In the genomic region with DNA sequence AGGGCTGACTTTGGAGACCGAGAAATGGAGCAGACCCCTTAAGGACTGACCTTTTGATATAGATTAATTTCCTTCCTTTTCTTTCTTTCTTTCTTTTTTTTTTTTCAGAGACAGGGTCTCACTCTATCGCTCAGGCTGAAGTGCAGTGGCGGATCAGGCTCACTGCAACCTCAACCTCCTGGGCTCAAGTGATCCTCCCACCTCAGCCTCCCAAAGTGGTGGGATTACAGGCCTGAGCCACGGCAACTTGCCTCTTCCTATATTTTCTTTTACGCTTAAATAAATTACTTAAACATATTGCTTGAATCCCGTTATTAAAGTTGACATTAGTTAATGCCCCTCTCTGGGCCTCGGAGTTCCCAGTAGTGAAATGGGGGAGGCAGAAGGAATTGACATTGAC, we compare ENCODE assay signal across 13 cellular contexts. TPM values are rescaled to one million over a fixed set of nuclear protein-coding genes. Genes with fewer than 3 reads are reported as not detected.
DNase-seq lines count a peak whose midpoint lies in the region; ATAC-seq and TF ChIP-seq lines count a peak whose summit lies in the region.
"Had no signal": no experiment of that assay in that cellular context is flagged by ENCODE, and none has a peak within 500 bp of the region (broad histone marks: within the 10 kb centered on the region; RNA-seq: fewer than 3 reads in every experiment).

No MANE protein-coding gene starts in this region.

- H3K79me1 ChIP-seq in H9 (ENCODE audit: insufficient read depth, low read depth, low read length, poor library complexity, severe bottlenecking): no peaks in the 10 kb centered on the region

- no peak for DNase-seq in H9
- DNase-seq in body of pancreas: no peak
- DNase-seq in skeletal muscle cell (ENCODE audit: low read depth): no peak
- DNase-seq in GF-D8 (lab: John Stamatoyannopoulos, UW): no peak
- DNase-seq: activated CD4-positive, alpha-beta T cell treated with anti-CD3 and anti-CD28 coated beads, Interleukin-2, amount 50 U/mL, for 4 hours; DMS 273 treated with DMSO at 0.1 percent for 48 hours; naive thymus-derived CD4-positive, alpha-beta T cell had no signal

- no peak for TF ChIP-seq POLR2A in body of pancreas (IDR thresholded peaks at IDR 0.05)

- H3K23ac ChIP-seq in H9 (ENCODE audit: insufficient read length, low read depth, low read length): no peak overlapping the region

- peaks cover 0 to 5% of the 10 kb centered on the region in 2 experiments; a peak in 2 of 5 replicates for H3K9me3 Mint-ChIP-seq in H9
- H3K9me3 Mint-ChIP-seq: activated naive CD4-positive, alpha-beta T cell treated with anti-CD3 and anti-CD28 coated beads, Interleukin-2, amount 50 U/mL, for 72 hours; naive thymus-derived CD4-positive, alpha-beta T cell had no signal

- H3K4ac ChIP-seq in H9 (ENCODE audit: low read depth, low read length): no peak overlapping the region

- no peak overlapping the region for H2BK12ac ChIP-seq in H9 (ENCODE audit: insufficient read length, low read depth, low read length)

- peaks cover 27% of the 10 kb centered on the region in 2 experiments for H3K4me1 Mint-ChIP-seq in H9

- intact Hi-C loops in body of pancreas (cut with DNase I): no loop called here

- peak overlapping the region in 1 of 3 experiments; percentile 22; a peak in 2 of 7 replicates for H3K27ac Mint-ChIP-seq in H9
- H3K27ac Mint-ChIP-seq: activated naive CD4-positive, alpha-beta T cell treated with anti-CD3 and anti-CD28 coated beads, Interleukin-2, amount 50 U/mL, for 72 hours; naive thymus-derived CD4-positive, alpha-beta T cell had no signal

- no peaks in the 10 kb centered on the region for H4K20me1 ChIP-seq in H9 (ENCODE audit: control insufficient read depth, insufficient read depth, insufficient read length)

- H3K4me3 Mint-ChIP-seq in H9: peak overlapping the region; percentile 87

- H3K9me3 ChIP-seq in H9 (ENCODE audit: control insufficient read depth, low read depth, low read length) (no peaks in the 10 kb centered on the region), body of pancreas (no peaks in the 10 kb centered on the region), iPS-20b (ENCODE audit: insufficient read depth, low read depth, low read length) (no peaks in the 10 kb centered on the region)
- H3K9me3 ChIP-seq: HAP-1 had no signal

- no peak overlapping the region for H3K27ac ChIP-seq in H9 (ENCODE audit: insufficient read length, low read depth, low read length)
- H3K27ac ChIP-seq in body of pancreas: peak overlapping the region; percentile 86 to 93 (median 89)
- no peak overlapping the region for H3K27ac ChIP-seq in iPS-20b (ENCODE audit: low read length)

- H3K4me1 ChIP-seq in H9 (ENCODE audit: insufficient read depth, low read length) (peaks cover 3% of the 10 kb centered on the region; the same call in 1 of the 2 replicates), body of pancreas (peaks cover 27% of the 10 kb centered on the region), iPS-20b (ENCODE audit: insufficient read depth, low read length) (peaks cover 3% of the 10 kb centered on the region; the same call in 1 of the 2 replicates)
- H3K4me1 ChIP-seq: HAP-1 had no signal

- peaks cover 10% of the 10 kb centered on the region for H3K23me2 ChIP-seq in H9 (ENCODE audit: insufficient read length, low read depth, low read length, poor library complexity, severe bottlenecking)

- H3K4me3 ChIP-seq in body of pancreas: peak overlapping the region in 1 of 2 donors; percentile 58
- peak overlapping the region; percentile 87 for H3K4me3 ChIP-seq in iPS-20b (ENCODE audit: low read length)
- H3K4me3 ChIP-seq in skeletal muscle cell (ENCODE audit: low read depth, low read length): peak overlapping the region; percentile 42
- H3K4me3 ChIP-seq: HAP-1 had no signal

- no peak overlapping the region for H2BK20ac ChIP-seq in H9 (ENCODE audit: low read depth, low read length, poor library complexity, severe bottlenecking)

- H3K14ac ChIP-seq in H9 (ENCODE audit: insufficient read depth, low read length): no peak overlapping the region

- H2BK120ac ChIP-seq in H9 (ENCODE audit: low read depth, low read length, poor library complexity, severe bottlenecking): no peak overlapping the region

- no peaks in the 10 kb centered on the region for H3K79me2 ChIP-seq in H9 (ENCODE audit: insufficient read depth, low read length)

- TF ChIP-seq CTCF in H9 (conservative IDR thresholded peaks at IDR 0.05) (no peak), body of pancreas (IDR thresholded peaks at IDR 0.05) (peak in 3 of 7 experiments; percentile 0 to 41 (median 21))

- no peak overlapping the region for H4K5ac ChIP-seq in H9 (ENCODE audit: insufficient read length, low read depth, low read length)

- no peak overlapping the region for H2BK5ac ChIP-seq in H9 (ENCODE audit: insufficient read length, low read length)

- H3K18ac ChIP-seq in H9 (ENCODE audit: insufficient read length, low read depth, low read length): no peak overlapping the region

- no peak overlapping the region for H2AK5ac ChIP-seq in H9 (ENCODE audit: insufficient read length, low read length)

- peak overlapping the region; percentile 76 for H3K4me2 ChIP-seq in H9 (ENCODE audit: insufficient read depth, insufficient read length, low read length)

- peak; percentile 13 for ATAC-seq in body of pancreas
- ATAC-seq in HG03565 (IDR thresholded peaks at IDR 0.05; ENCODE audit: unreplicated experiment): no peak
- no peak for ATAC-seq in GM18861 (IDR thresholded peaks at IDR 0.05; ENCODE audit: unreplicated experiment)
- ATAC-seq in GM18519 (IDR thresholded peaks at IDR 0.05; ENCODE audit: low FRiP score, unreplicated experiment): no peak
- ATAC-seq: activated naive CD4-positive, alpha-beta T cell treated with anti-CD3 and anti-CD28 coated beads, Interleukin-2, amount 50 U/mL, for 72 hours; naive thymus-derived CD4-positive, alpha-beta T cell had no signal

- no peak overlapping the region for H3K56ac ChIP-seq in H9 (ENCODE audit: insufficient read length, low read depth, low read length)

- H4K91ac ChIP-seq in H9 (ENCODE audit: insufficient read length, low read depth, low read length): no peak overlapping the region

- H3K27me3 Mint-ChIP-seq in H9 (ENCODE audit: low read depth): no peaks in the 10 kb centered on the region

- no peak overlapping the region for H3T11ph ChIP-seq in H9 (ENCODE audit: low read length)

- H2BK15ac ChIP-seq in H9 (ENCODE audit: low read depth, low read length): no peak overlapping the region

- WGBS in H9 (ENCODE audit: extremely low coverage, insufficient read length, low lambda C conversion rate): no CpG with 5 or more reads among the region's 7 CpGs
- WGBS in body of pancreas, 2 donors: 40 to 51% methylated on average over 7 of the region's 7 CpGs

- no peak overlapping the region for H4K8ac ChIP-seq in H9 (replicated peaks; ENCODE audit: insufficient read length, low read depth, low read length)

- H3K9ac ChIP-seq in H9 (ENCODE audit: extremely low read depth, insufficient read length, low read length): peak overlapping the region; percentile 46
- peak overlapping the region; percentile 91 for H3K9ac ChIP-seq in iPS-20b (ENCODE audit: low read depth, low read length)

- H3K36me3 ChIP-seq in body of pancreas (replicated peaks in 1 of 2; ENCODE audit: insufficient read depth in 1 of 2, low read depth in 2 of 2) (no peaks in the 10 kb centered on the region), iPS-20b (ENCODE audit: insufficient read depth, low read depth, low read length) (0 out of 2 replicates have a peak, but pooled peaks cover 3% of the 10 kb centered on the region)
- H3K36me3 ChIP-seq: HAP-1 had no signal

- peaks cover 0 to 4% (median 0%) of the 10 kb centered on the region in 3 experiments; a peak in 2 of 7 replicates for H3K36me3 Mint-ChIP-seq in H9 (ENCODE audit: insufficient read depth in 1 of 3, low read depth in 3 of 3)
- H3K36me3 Mint-ChIP-seq: activated naive CD4-positive, alpha-beta T cell treated with anti-CD3 and anti-CD28 coated beads, Interleukin-2, amount 50 U/mL, for 72 hours; naive thymus-derived CD4-positive, alpha-beta T cell had no signal

- H3K27me3 ChIP-seq in H9 (ENCODE audit: insufficient read depth, low read length) (no peaks in the 10 kb centered on the region), body of pancreas (no peaks in the 10 kb centered on the region), iPS-20b (ENCODE audit: insufficient read depth, low read length) (no peaks in the 10 kb centered on the region)

- H2AFZ ChIP-seq in H9 (ENCODE audit: low read length): no peak overlapping the region

RNA-seq across cellular contexts. Expression of a gene that starts 0.3 kb away (rescaled TPM):
- 12.5 and 13.8 TPM in 2 replicates for total RNA-seq in H9 (2021)
- 10 to 100 TPM in 1 of 2 donors, 1 to 10 TPM in 1; 7.6 to 12.2 TPM for total RNA-seq in body of pancreas

RNA-seq across cellular contexts. Expression of a gene that starts 29.0 kb away (rescaled TPM):
- total RNA-seq in H9 (2021) (37.9 and 38.6 TPM in 2 replicates), body of pancreas (10 to 100 TPM; 22.7 to 30.9 TPM)

RNA-seq across cellular contexts. Expression of a gene that starts 40.2 kb away (rescaled TPM):
- total RNA-seq in H9 (2021): not detected in 2 replicates
- 1 to 10 TPM in 1 of 2 donors, not detected in 1; 6.6 TPM for total RNA-seq in body of pancreas
- total RNA-seq: activated naive CD4-positive, alpha-beta T cell treated with anti-CD3 and anti-CD28 coated beads, Interleukin-2, amount 50 U/mL, for 72 hours; naive thymus-derived CD4-positive, alpha-beta T cell had no signal

RNA-seq across cellular contexts. Expression of a gene that starts 56.2 kb away (rescaled TPM):
- 247 and 260 TPM in 2 replicates for total RNA-seq in H9 (2021)
- 10 to 100 TPM; 53.7 to 62.0 TPM for total RNA-seq in body of pancreas

Comparison
In these comparisons a context has a peak if more than half of its experiments do, and no peak if none do; other contexts are left out.
1. H3K27ac ChIP-seq: peak in body of pancreas (4 of 4); none in H9 (single experiment) and iPS-20b (single experiment).